ENCODE assay signal across 18 cellular contexts in genomic region chr3:111434941-111435622, GRCh38.
DNase-seq lines count a peak whose midpoint lies in the region; ATAC-seq, FAIRE-seq and TF ChIP-seq lines count a peak whose summit lies in the region.
"Had no signal": no experiment of that assay in that cellular context is flagged by ENCODE, and none has a peak within 500 bp of the region (broad histone marks: within the 10 kb centered on the region; RNA-seq: fewer than 3 reads in every experiment).

No MANE protein-coding gene starts in this region.

- no peaks in the 10 kb centered on the region for H4K20me1 ChIP-seq in PC-3 (ENCODE audit: low read length)
- H4K20me1 ChIP-seq in K562 (replicated peaks; ENCODE audit: control insufficient read depth, insufficient read depth, low read length) = no peaks in the 10 kb centered on the region
- H4K20me1 ChIP-seq: BLaER1 had no signal

- H3K4me1 ChIP-seq in breast epithelium = no peaks in the 10 kb centered on the region
- H3K4me1 ChIP-seq in PC-3 (ENCODE audit: insufficient read depth, low read length) = no peaks in the 10 kb centered on the region
- no peaks in the 10 kb centered on the region for H3K4me1 ChIP-seq in K562 (replicated peaks in 1 of 2; ENCODE audit: control insufficient read depth in 2 of 2, insufficient read depth in 2 of 2, low read length in 2 of 2)
- H3K4me1 ChIP-seq in naive thymus-derived CD4-positive, alpha-beta T cell (ENCODE audit: control insufficient read depth in 2 of 2, insufficient read depth in 2 of 2, low read length in 2 of 2) = no peaks in the 10 kb centered on the region
- H3K4me1 ChIP-seq: BLaER1 had no signal

- TF ChIP-seq POLR2A in breast epithelium (IDR thresholded peaks at IDR 0.05) (no peak), K562 (conservative IDR thresholded peaks at IDR 0.05) (no peak)

- H3K36me3 ChIP-seq in breast epithelium = no peaks in the 10 kb centered on the region
- no peaks in the 10 kb centered on the region for H3K36me3 ChIP-seq in PC-3 (ENCODE audit: low read depth, low read length)
- no peaks in the 10 kb centered on the region for H3K36me3 ChIP-seq in K562 (ENCODE audit: control insufficient read depth, insufficient read depth, low read length)
- no peaks in the 10 kb centered on the region for H3K36me3 ChIP-seq in naive thymus-derived CD4-positive, alpha-beta T cell (ENCODE audit: control insufficient read depth in 2 of 3, insufficient read depth in 3 of 3, low read length in 3 of 3)
- H3K36me3 ChIP-seq: BLaER1 had no signal

- no peak overlapping the region for H3K4me3 ChIP-seq in breast epithelium
- no peak overlapping the region for H3K4me3 ChIP-seq in PC-3 (ENCODE audit: low read length)
- no peak overlapping the region for H3K4me3 ChIP-seq in K562
- no peak overlapping the region for H3K4me3 ChIP-seq in naive thymus-derived CD4-positive, alpha-beta T cell (ENCODE audit: low read length)
- H3K4me3 ChIP-seq: BLaER1, GM12878 had no signal

- WGBS in K562 (ENCODE audit: insufficient coverage, low coverage, missing lambda C conversion rate) = 4% methylated on average over 3 of the region's 3 CpGs

- no peaks in the 10 kb centered on the region for H3K27me3 Mint-ChIP-seq in MCF 10A (ENCODE audit: insufficient read depth, unreplicated experiment)
- no peaks in the 10 kb centered on the region for H3K27me3 Mint-ChIP-seq in naive thymus-derived CD4-positive, alpha-beta T cell
- H3K27me3 Mint-ChIP-seq: CD4-positive, alpha-beta memory T cell had no signal

- intact Hi-C loops in MCF 10A (cut with micrococcal nuclease) (no loop called here), breast epithelium (cut with DNase I; ENCODE audit: low total_unique reads) (no loop called here), PC-3 (cut with micrococcal nuclease) (no loop called here), K562 (cut with micrococcal nuclease) (no loop called here)
- intact Hi-C loops in naive thymus-derived CD4-positive, alpha-beta T cell (cut with micrococcal nuclease) = no loop called here

- peak; percentile 47 for DNase-seq in MCF 10A (ENCODE audit: unreplicated experiment)
- no peak for DNase-seq in breast epithelium (ENCODE audit: low spot score in 2 of 2)
- peak; percentile 3 for DNase-seq in PC-3
- DNase-seq in K562 (ENCODE audit: extremely low read depth in 1 of 4, low spot score in 3 of 4) = no peak
- no peak for DNase-seq in NCI-H2196 (lab: John Stamatoyannopoulos, UW; ENCODE audit: unreplicated experiment)
- DNase-seq in retina = no peak
- no peak for DNase-seq in naive thymus-derived CD4-positive, alpha-beta T cell
- DNase-seq: 8988T; CD4-positive, alpha-beta memory T cell; DMS153; DND-41; EL; H9 had no signal

- no peak overlapping the region for H3K27ac Mint-ChIP-seq in MCF 10A (ENCODE audit: low read depth, unreplicated experiment)
- no peak overlapping the region for H3K27ac Mint-ChIP-seq in naive thymus-derived CD4-positive, alpha-beta T cell
- H3K27ac Mint-ChIP-seq: CD14-positive monocyte; CD4-positive, alpha-beta memory T cell; H9 had no signal

- no peak for TF ChIP-seq RAD21 in K562 (CRISPR knock-in tag; conservative IDR thresholded peaks at IDR 0.05 in 1 of 2, IDR thresholded peaks at IDR 0.05 in 1 of 2)

- in situ Hi-C loops in K562 (cut with MboI) = no loop called here

- H3K27ac ChIP-seq in breast epithelium (no peak overlapping the region), PC-3 (ENCODE audit: low read length) (no peak overlapping the region), K562 (ENCODE audit: extremely low read depth, low read depth, low read length) (no peak overlapping the region)
- no peak overlapping the region for H3K27ac ChIP-seq in naive thymus-derived CD4-positive, alpha-beta T cell (ENCODE audit: low read depth, low read length)
- H3K27ac ChIP-seq: BLaER1 had no signal

- POLR2A ChIA-PET in MCF 10A (lab: Yijun Ruan, JAX) (no interaction called here), PC-3 (lab: Charles Lee; ENCODE audit: unreplicated experiment) (no interaction called here), K562 (lab: Yijun Ruan, JAX) (no interaction called here)
- POLR2A ChIA-PET in naive thymus-derived CD4-positive, alpha-beta T cell (lab: Charles Lee) = interaction anchor here (0.7 kb wide), 1 partner anchor 17 kb away, joined by 3 read pairs; no protein-coding TSS in a partner anchor

- no peaks in the 10 kb centered on the region for H3K36me3 Mint-ChIP-seq in MCF 10A (ENCODE audit: insufficient read depth, unreplicated experiment)
- no peaks in the 10 kb centered on the region for H3K36me3 Mint-ChIP-seq in naive thymus-derived CD4-positive, alpha-beta T cell
- H3K36me3 Mint-ChIP-seq: CD14-positive monocyte; CD4-positive, alpha-beta memory T cell had no signal

- H3K27me3 ChIP-seq in breast epithelium (no peaks in the 10 kb centered on the region), PC-3 (ENCODE audit: low read length) (no peaks in the 10 kb centered on the region), K562 (ENCODE audit: control insufficient read depth in 2 of 2, insufficient read depth in 2 of 2, low read length in 2 of 2) (no peaks in the 10 kb centered on the region)
- H3K27me3 ChIP-seq in naive thymus-derived CD4-positive, alpha-beta T cell (ENCODE audit: control insufficient read depth in 2 of 2, insufficient read depth in 2 of 2, low read length in 2 of 2) = no peaks in the 10 kb centered on the region
- H3K27me3 ChIP-seq: BLaER1 had no signal

- no peaks in the 10 kb centered on the region for H3F3A ChIP-seq in PC-3 (ENCODE audit: low read length, unreplicated experiment)

- no peaks in the 10 kb centered on the region for H3K9me3 Mint-ChIP-seq in MCF 10A (ENCODE audit: unreplicated experiment)
- H3K9me3 Mint-ChIP-seq in naive thymus-derived CD4-positive, alpha-beta T cell = peaks cover 0 to 16% (median 2%) of the 10 kb centered on the region in 11 donors

- FAIRE-seq in K562 (lab: Jason Lieb, UNC) = no peak
- FAIRE-seq: GM12878, GM19239, H1 had no signal

- H3K79me2 ChIP-seq in PC-3 (ENCODE audit: low read length) (no peaks in the 10 kb centered on the region), K562 (ENCODE audit: control insufficient read depth, insufficient read depth, low read length) (no peaks in the 10 kb centered on the region)

- TF ChIP-seq CTCF in MCF 10A (IDR thresholded peaks at IDR 0.05; ENCODE audit: unreplicated experiment) (no peak), breast epithelium (IDR thresholded peaks at IDR 0.05) (no peak), PC-3 (conservative IDR thresholded peaks at IDR 0.05; ENCODE audit: low read depth, low read length) (no peak), K562 (IDR thresholded peaks at IDR 0.05 in 2 of 3, conservative IDR thresholded peaks at IDR 0.05 in 1 of 3; ENCODE audit: insufficient read depth in 2 of 3, low read depth in 1 of 3, low read length in 3 of 3) (no peak)

- H3K4me3 Mint-ChIP-seq in MCF 10A (ENCODE audit: unreplicated experiment) = no peak overlapping the region
- no peak overlapping the region for H3K4me3 Mint-ChIP-seq in naive thymus-derived CD4-positive, alpha-beta T cell
- H3K4me3 Mint-ChIP-seq: CD14-positive monocyte; CD4-positive, alpha-beta memory T cell; H9 had no signal

- CTCF ChIA-PET in MCF 10A (lab: Yijun Ruan, JAX) = interaction anchor here (0.7 kb wide), 1 partner anchor 18 kb away, joined by 3 read pairs; no protein-coding TSS in a partner anchor
- CTCF ChIA-PET in PC-3 (lab: Charles Lee) = no interaction called here
- CTCF ChIA-PET in K562 (lab: Yijun Ruan, JAX; ENCODE audit: low intra/inter-chr PET ratio) = no interaction called here
- CTCF ChIA-PET in naive thymus-derived CD4-positive, alpha-beta T cell (lab: Charles Lee) = no interaction called here

- no peaks in the 10 kb centered on the region for H3K9me1 ChIP-seq in K562 (ENCODE audit: control insufficient read depth, insufficient read depth, low read length)

- BruUV-seq in MCF 10A (replicated peaks; lab: Mats Ljungman, UMichigan) = no TSS peak
- no TSS peak for BruUV-seq in PC-3 (replicated peaks; lab: Mats Ljungman, UMichigan)
- no TSS peak for BruUV-seq in K562 (replicated peaks; lab: Mats Ljungman, UMichigan)

- no peaks in the 10 kb centered on the region for H3K4me1 Mint-ChIP-seq in MCF 10A (ENCODE audit: insufficient read depth, unreplicated experiment)
- no peaks in the 10 kb centered on the region for H3K4me1 Mint-ChIP-seq in naive thymus-derived CD4-positive, alpha-beta T cell
- H3K4me1 Mint-ChIP-seq: CD14-positive monocyte; CD4-positive, alpha-beta memory T cell; H9 had no signal

- H3K9ac ChIP-seq in PC-3 (ENCODE audit: low read length) (no peak overlapping the region), K562 (ENCODE audit: insufficient read depth in 1 of 2, low read depth in 2 of 2, low read length in 2 of 2) (no peak overlapping the region)
- H3K9ac ChIP-seq: BLaER1 had no signal

- no peak for TF ChIP-seq EP300 in K562 (IDR thresholded peaks at IDR 0.05; ENCODE audit: low read length)

- ATAC-seq in PC-3 = peak; percentile 69
- ATAC-seq in K562 = no peak
- no peak for ATAC-seq in naive thymus-derived CD4-positive, alpha-beta T cell
- ATAC-seq: GM12878 had no signal

- no peaks in the 10 kb centered on the region; the same call in 1 of the 2 replicates for H3K9me2 ChIP-seq in PC-3 (replicated peaks; ENCODE audit: low read length)

- H2AFZ ChIP-seq in PC-3 (ENCODE audit: low read length) (no peak overlapping the region), K562 (ENCODE audit: low read depth, low read length) (no peak overlapping the region)

- H3K9me3 ChIP-seq in breast epithelium = peaks cover 4 to 17% of the 10 kb centered on the region in 2 donors
- no peaks in the 10 kb centered on the region for H3K9me3 ChIP-seq in PC-3 (ENCODE audit: low read length)
- no peaks in the 10 kb centered on the region for H3K9me3 ChIP-seq in K562 (replicated peaks; ENCODE audit: control insufficient read depth, insufficient read depth, low read depth, low read length)
- no peaks in the 10 kb centered on the region for H3K9me3 ChIP-seq in naive thymus-derived CD4-positive, alpha-beta T cell (ENCODE audit: control insufficient read depth in 2 of 3, low read length in 3 of 3)
- H3K9me3 ChIP-seq: BLaER1 had no signal

- H3K4me2 ChIP-seq in PC-3 (ENCODE audit: low read length) = no peak overlapping the region
- no peak overlapping the region for H3K4me2 ChIP-seq in K562 (ENCODE audit: insufficient read depth, low read length)
- H3K4me2 ChIP-seq: BLaER1 had no signal

TF ChIP-seq in K562, 482 proteins besides CTCF, POLR2A, EP300 and RAD21:
- TF ChIP-seq BMI1 (IDR thresholded peaks at IDR 0.05; ENCODE audit: low read length) (no peak), CEBPG (CRISPR knock-in tag; IDR thresholded peaks at IDR 0.05) (no peak), CEBPG (tag; conservative IDR thresholded peaks at IDR 0.05 in 1 of 2, IDR thresholded peaks at IDR 0.05 in 1 of 2) (peak; percentile 40 to 59; a peak in 3 of 4 replicates), TSC22D4 (tag; IDR thresholded peaks at IDR 0.05) (no peak), CEBPB (tag; IDR thresholded peaks at IDR 0.05) (peak; percentile 30; the same call in 1 of the 2 replicates), HMG20B (CRISPR knock-in tag; IDR thresholded peaks at IDR 0.05) (no peak), NR2C1 (IDR thresholded peaks at IDR 0.05) (no peak), NR2C1 (tag; IDR thresholded peaks at IDR 0.05) (no peak)

Comparison
In these comparisons a context has a peak if more than half of its experiments do, and no peak if none do; other contexts are left out.
1. DNase-seq: peak in MCF 10A (single experiment) and PC-3 (single experiment); none in breast epithelium (0 of 2), K562 (0 of 4), NCI-H2196 (single experiment), retina (single experiment) and naive thymus-derived CD4-positive, alpha-beta T cell (0 of 9).